In genomic region chr1:52033190-52034049, GRCh38 we compare ENCODE assay signal across 8 cellular contexts. TPM values are rescaled to one million over a fixed set of nuclear protein-coding genes. Genes with fewer than 3 reads are reported as not detected.
DNase-seq lines count a peak whose midpoint lies in the region; ATAC-seq, FAIRE-seq and TF ChIP-seq lines count a peak whose summit lies in the region.

TSS of gene KTI12 (minus strand) at chr1:52033810. CDS start at chr1:52033761, 49 bp downstream.

- no peaks in the 10 kb centered on the region for H3K9me3 ChIP-seq in BE2C

- H3K27me3 ChIP-seq in BE2C: no peaks in the 10 kb centered on the region

- H3K4me3 ChIP-seq in BE2C (ENCODE audit: low read depth, low read length) (peak within 1 kb of the TSS; percentile 80), choroid plexus epithelial cell (ENCODE audit: low read depth, low read length) (peak within 1 kb of the TSS; percentile 97)

- peak; percentile 79 for ATAC-seq in HG03457 (IDR thresholded peaks at IDR 0.05; ENCODE audit: unreplicated experiment)

- no peaks in the 10 kb centered on the region for H3K4me1 ChIP-seq in BE2C

- DNase-seq in BE2C (peak; percentile 81), GM19239 (ENCODE audit: insufficient read length, low spot score) (peak; percentile 80), NCI-H524 (lab: John Stamatoyannopoulos, UW) (peak; percentile 68 to 88), choroid plexus epithelial cell (ENCODE audit: low read depth) (peak; percentile 94), kidney tubule cell (ENCODE audit: low spot score) (peak; percentile 91)
- DNase-seq in activated CD4-positive, alpha-beta T cell treated with anti-CD3 and anti-CD28 coated beads for 4 hours: peak; percentile 81 to 84
- peak; percentile 65 to 79 (median 74) for DNase-seq in stimulated activated CD4-positive, alpha-beta T cell treated with anti-CD3 and anti-CD28 coated beads, Interleukin-1b, Interleukin-23, amount 100 ng/mL, for 24 hours (ENCODE audit: low read depth in 4 of 4, low spot score in 1 of 4)

- peak; percentile 96 for FAIRE-seq in GM19239 (lab: Jason Lieb, UNC)

- H3K36me3 ChIP-seq in BE2C: no peaks in the 10 kb centered on the region

- TF ChIP-seq CTCF in BE2C (IDR thresholded peaks at IDR 0.05; ENCODE audit: low read depth, low read length): no peak
- no peak for TF ChIP-seq CTCF in choroid plexus epithelial cell (conservative IDR thresholded peaks at IDR 0.05; ENCODE audit: low read depth, low read length)

RNA-seq across cellular contexts. Expression of gene KTI12, which starts in this region (rescaled TPM):
- 17.6 TPM for polyA plus RNA-seq in BE2C (2012; ENCODE audit: insufficient read depth, insufficient read length, low read depth)

Comparison
In these comparisons a context has a peak if more than half of its experiments do, and no peak if none do; other contexts are left out.
1. Peak in every context shown above with its lines: DNase-seq, ATAC-seq and H3K4me3 ChIP-seq.